In genomic region chr4:186728631-186729271, GRCh38 we compare ENCODE assay signal across 14 cellular contexts. TPM values are rescaled to one million over a fixed set of nuclear protein-coding genes. Genes with fewer than 3 reads are reported as not detected.
DNase-seq lines count a peak whose midpoint lies in the region; ATAC-seq, FAIRE-seq and TF ChIP-seq lines count a peak whose summit lies in the region.
"Had no signal": no experiment of that assay in that cellular context is flagged by ENCODE, and none has a peak within 500 bp of the region (broad histone marks: within the 10 kb centered on the region; RNA-seq: fewer than 3 reads in every experiment).

No MANE protein-coding gene starts in this region.

- CTCF ChIA-PET in H1 (lab: Charles Lee; ENCODE audit: partially characterized antibody) = interaction anchor here (0.6 to 1.4 kb wide), 3 partner anchors 9 to 1583 kb away, joined by 3 to 4 read pairs (median 3); no protein-coding TSS in a partner anchor

- peaks cover 11% of the 10 kb centered on the region for H3K23me2 ChIP-seq in H1 (ENCODE audit: low read depth, low read length)

- H3K9me3 ChIP-seq in H1 (ENCODE audit: insufficient read depth in 2 of 2, low read depth in 1 of 2, low read length in 1 of 2) (no peaks in the 10 kb centered on the region), endodermal cell (ENCODE audit: control insufficient read depth, low read length) (no peaks in the 10 kb centered on the region)
- H3K9me3 ChIP-seq: lower lobe of right lung had no signal

- no peaks in the 10 kb centered on the region for H3K79me2 ChIP-seq in H1 (ENCODE audit: control insufficient read depth in 1 of 2, insufficient read depth in 2 of 2, low read length in 2 of 2)
- H3K79me2 ChIP-seq: parathyroid adenoma had no signal

- TF ChIP-seq RAD21 in H1 (IDR thresholded peaks at IDR 0.05 in 1 of 2, conservative IDR thresholded peaks at IDR 0.05 in 1 of 2; ENCODE audit: low read depth in 2 of 2, low read length in 2 of 2) = no peak

- H4K20me1 ChIP-seq in H1 (replicated peaks in 1 of 2; ENCODE audit: control insufficient read depth in 1 of 2, insufficient read depth in 2 of 2, low read length in 2 of 2) = no peaks in the 10 kb centered on the region

- H3K4me1 Mint-ChIP-seq in natural killer cell treated with Interleukin-12 subunit alpha and Interleukin-12 subunit beta and Interleukin-15 and Interleukin-18, amount 100 ng/mL, for 72 hours (ENCODE audit: low read depth in 2 of 2) = peaks cover 0 to 5% of the 10 kb centered on the region in 2 donors
- H3K4me1 Mint-ChIP-seq in endodermal cell = peaks cover 21% of the 10 kb centered on the region

- H3K79me1 ChIP-seq in H1 (ENCODE audit: low read depth, low read length) = no peaks in the 10 kb centered on the region

- TF ChIP-seq CTCF in H1 (IDR thresholded peaks at IDR 0.05; ENCODE audit: control extremely low read depth in 1 of 3, insufficient read depth in 1 of 3, low read depth in 1 of 3, low read length in 3 of 3) (no peak), endodermal cell (conservative IDR thresholded peaks at IDR 0.05) (no peak)

- TF ChIP-seq POLR2A in H1 (IDR thresholded peaks at IDR 0.05; ENCODE audit: control extremely low read depth in 1 of 2, low read depth in 2 of 2, low read length in 2 of 2) = no peak

- no peak for TF ChIP-seq EP300 in H1 (IDR thresholded peaks at IDR 0.05; ENCODE audit: borderline replicate concordance in 1 of 2, low read depth in 2 of 2, low read length in 2 of 2)

- H3K4me3 ChIP-seq in H1 (ENCODE audit: extremely low read depth in 1 of 4, insufficient read depth in 2 of 4, low read depth in 3 of 4, low read length in 4 of 4) = no peak overlapping the region
- no peak overlapping the region for H3K4me3 ChIP-seq in endodermal cell (ENCODE audit: low read length)
- H3K4me3 ChIP-seq: lower lobe of right lung had no signal

- no peak overlapping the region for H2BK20ac ChIP-seq in H1 (ENCODE audit: low read length)

- H3K36me3 Mint-ChIP-seq in natural killer cell treated with Interleukin-12 subunit alpha and Interleukin-12 subunit beta and Interleukin-15 and Interleukin-18, amount 100 ng/mL, for 72 hours = no peaks in the 10 kb centered on the region
- H3K36me3 Mint-ChIP-seq in endodermal cell (ENCODE audit: low read depth) = no peaks in the 10 kb centered on the region

- DNase-seq in AG08395 (ENCODE audit: low spot score) (peak; percentile 42), LHCN-M2 (ENCODE audit: low read depth) (peak; percentile 21), H1 (ENCODE audit: low read depth in 1 of 2, low spot score in 2 of 2) (no peak), mucosa of gallbladder (ENCODE audit: low spot score) (peak; percentile 21), cerebellum (ENCODE audit: low spot score) (no peak), endodermal cell (no peak)
- no peak for DNase-seq in natural killer cell treated with Interleukin-12 subunit alpha and Interleukin-12 subunit beta and Interleukin-15 and Interleukin-18, amount 100 ng/mL, for 72 hours (ENCODE audit: low spot score)
- DNase-seq: activated T-cell treated with anti-CD3 and anti-CD28 coated beads, Interleukin-2, amount 50 U/mL, for 4 hours; DMS79 treated with DMSO at 0.1 percent for 48 hours; lower lobe of right lung; trophoblast cell had no signal

- H4K8ac ChIP-seq in H1 (ENCODE audit: extremely low read depth, insufficient read depth, low read length) = no peak overlapping the region

- 63% methylated on average over 4 of the region's 4 CpGs; no CpG with 5 or more reads in 1 of the 2 experiments for WGBS in H1 (ENCODE audit: extremely low coverage in 1 of 2, insufficient coverage in 1 of 2, insufficient read length in 1 of 2, insufficient replicate concordance in 2 of 2, low coverage in 1 of 2, low lambda C conversion rate in 2 of 2, missing lambda C conversion rate in 1 of 2), 2 experiments
- 45 to 49% methylated on average over 4 of the region's 4 CpGs for WGBS in endodermal cell (ENCODE audit: insufficient coverage in 1 of 2, insufficient read length in 1 of 2), 2 experiments

- H3K27ac Mint-ChIP-seq in natural killer cell treated with Interleukin-12 subunit alpha and Interleukin-12 subunit beta and Interleukin-15 and Interleukin-18, amount 100 ng/mL, for 72 hours = no peak overlapping the region
- no peak overlapping the region for H3K27ac Mint-ChIP-seq in endodermal cell

- H2BK120ac ChIP-seq in H1 (replicated peaks; ENCODE audit: low read depth, low read length) = no peak overlapping the region

- ATAC-seq in natural killer cell treated with Interleukin-12 subunit alpha and Interleukin-12 subunit beta and Interleukin-15 and Interleukin-18, amount 100 ng/mL, for 72 hours = no peak
- no peak for ATAC-seq in HG03460 (IDR thresholded peaks at IDR 0.05; ENCODE audit: unreplicated experiment)
- ATAC-seq: activated T-cell treated with anti-CD3 and anti-CD28 coated beads, Interleukin-2, amount 50 U/mL, for 4 hours; lower lobe of right lung had no signal

- H4K5ac ChIP-seq in H1 (ENCODE audit: insufficient read length, low read depth, low read length) = no peak overlapping the region

- H2AFZ ChIP-seq in H1 (ENCODE audit: low read length) = no peak overlapping the region
- H2AFZ ChIP-seq: parathyroid adenoma had no signal

- peaks cover 18 to 20% of the 10 kb centered on the region in 2 donors for H3K27me3 Mint-ChIP-seq in natural killer cell treated with Interleukin-12 subunit alpha and Interleukin-12 subunit beta and Interleukin-15 and Interleukin-18, amount 100 ng/mL, for 72 hours
- peaks cover 40% of the 10 kb centered on the region for H3K27me3 Mint-ChIP-seq in endodermal cell (ENCODE audit: insufficient read depth)

- H2BK12ac ChIP-seq in H1 (ENCODE audit: low read depth, low read length) = no peak overlapping the region

- no peaks in the 10 kb centered on the region for H3K9me3 Mint-ChIP-seq in natural killer cell treated with Interleukin-12 subunit alpha and Interleukin-12 subunit beta and Interleukin-15 and Interleukin-18, amount 100 ng/mL, for 72 hours
- H3K9me3 Mint-ChIP-seq in endodermal cell = no peaks in the 10 kb centered on the region

- H3K27me3 ChIP-seq in H1 (replicated peaks in 1 of 4; ENCODE audit: control insufficient read depth in 3 of 4, extremely low read depth in 1 of 4, insufficient read depth in 3 of 4, low read length in 3 of 4) = peaks cover 0 to 8% (median 0%) of the 10 kb centered on the region in 4 experiments; a peak in 2 of 7 replicates
- no peaks in the 10 kb centered on the region for H3K27me3 ChIP-seq in endodermal cell (ENCODE audit: control insufficient read depth, insufficient read depth, low read length, poor library complexity, severe bottlenecking)

- H2AK5ac ChIP-seq in H1 (ENCODE audit: low read depth, low read length) = no peak overlapping the region; the same call in 1 of the 2 replicates

- no peak overlapping the region for H3K23ac ChIP-seq in H1 (ENCODE audit: insufficient read length)

- no peak overlapping the region for H3K27ac ChIP-seq in H1 (ENCODE audit: low read depth, low read length)
- no peak overlapping the region for H3K27ac ChIP-seq in endodermal cell (ENCODE audit: low read depth, low read length)
- H3K27ac ChIP-seq: lower lobe of right lung, parathyroid adenoma had no signal

- peak overlapping the region; percentile 0 to 97; a peak in 2 of 4 replicates for H3K4me2 ChIP-seq in H1 (ENCODE audit: insufficient read depth in 1 of 2, low read depth in 2 of 2, low read length in 2 of 2)

- H3K4me1 ChIP-seq in H1 (replicated peaks in 1 of 4; ENCODE audit: control insufficient read depth in 3 of 4, insufficient read depth in 4 of 4, low read length in 3 of 4) (peaks cover 2 to 6% (median 4%) of the 10 kb centered on the region in 4 experiments; a peak in 4 of 7 replicates), endodermal cell (ENCODE audit: control insufficient read depth, insufficient read depth, low read length) (peaks cover 6% of the 10 kb centered on the region)
- H3K4me1 ChIP-seq: parathyroid adenoma had no signal

- no peak overlapping the region; the same call in 1 of the 2 replicates for H2BK5ac ChIP-seq in H1 (ENCODE audit: low read depth, low read length)

- POLR2A ChIA-PET in H1 (lab: Charles Lee; ENCODE audit: partially characterized antibody) = no interaction called here

- H3K18ac ChIP-seq in H1 (ENCODE audit: extremely low read depth, low read length) = no peak overlapping the region

- no peak overlapping the region for H4K91ac ChIP-seq in H1 (replicated peaks; ENCODE audit: insufficient read length, low read length)

- H3K56ac ChIP-seq in H1 (replicated peaks; ENCODE audit: insufficient read length, low read depth, low read length) = no peak overlapping the region

- no peak overlapping the region for H2BK15ac ChIP-seq in H1 (ENCODE audit: low read length)

- no peaks in the 10 kb centered on the region for H3K36me3 ChIP-seq in H1 (ENCODE audit: control insufficient read depth in 2 of 4, insufficient read depth in 4 of 4, low read length in 3 of 4)
- no peaks in the 10 kb centered on the region for H3K36me3 ChIP-seq in endodermal cell (ENCODE audit: control insufficient read depth, insufficient read depth, low read length)
- H3K36me3 ChIP-seq: lower lobe of right lung had no signal

- H3K4ac ChIP-seq in H1 (replicated peaks; ENCODE audit: insufficient read length, low read depth, low read length) = no peak overlapping the region

- H3K9ac ChIP-seq in H1 (replicated peaks in 1 of 4; ENCODE audit: extremely low read depth in 1 of 4, low read depth in 3 of 4, low read length in 3 of 4) (no peak overlapping the region), endodermal cell (ENCODE audit: extremely low read depth, low read length, poor library complexity, severe bottlenecking) (no peak overlapping the region)
- H3K9ac ChIP-seq: parathyroid adenoma had no signal

- H3K4me3 Mint-ChIP-seq in natural killer cell treated with Interleukin-12 subunit alpha and Interleukin-12 subunit beta and Interleukin-15 and Interleukin-18, amount 100 ng/mL, for 72 hours = no peak overlapping the region
- no peak overlapping the region for H3K4me3 Mint-ChIP-seq in endodermal cell
- H3K4me3 Mint-ChIP-seq: activated T-cell treated with anti-CD3 and anti-CD28 coated beads, Interleukin-2, amount 50 U/mL, for 4 hours had no signal

- H3K14ac ChIP-seq in H1 (ENCODE audit: insufficient read length) = no peak overlapping the region

- FAIRE-seq in H1 (lab: Jason Lieb, UNC) = no peak
- FAIRE-seq: endometrium had no signal

RNA-seq across cellular contexts. Expression of gene FAT1, which starts 5.1 kb away (rescaled TPM):
- total RNA-seq in LHCN-M2 (2014; rRNA removed) (269 and 277 TPM in 2 replicates), mucosa of gallbladder (172 TPM), cerebellum (85.3 TPM), endodermal cell (10 to 100 TPM; 66.6 to 77.8 TPM)
- 114 TPM for polyA plus RNA-seq in LHCN-M2 (2012)
- total RNA-seq in H1 (2021; fragmentation: NEBNext Ultra II Directional; extraction: Animal tissue kit (Norgen Biotek cat#: 25700)) = 137 and 144 TPM in 2 replicates
- polyA plus RNA-seq in H1 (2011; rRNA removed) = 84.0 and 94.4 TPM in 2 replicates
- 74.4 TPM for polyA plus RNA-seq in H1 (2011; cell fraction: cytosol; rRNA removed)
- 371 TPM for polyA plus RNA-seq in H1 (2011; cell fraction: nucleus; rRNA removed)
- polyA plus RNA-seq in H1 (2012, experiment 1 of 2) = 73.7 to 125 TPM (median 95.6 TPM) in 4 replicates
- 10.8 TPM for polyA plus RNA-seq in H1 (2012, experiment 2 of 2)
- polyA plus RNA-seq in H1 (2013, experiment 1 of 2) = 93.1 TPM
- polyA plus RNA-seq in H1 (2013, experiment 2 of 2) = 69.3 TPM
- 977 and 1,176 TPM in 2 replicates for polyA minus RNA-seq in H1 (2011; rRNA and poly(A)+ RNA removed)
- polyA minus RNA-seq in H1 (2011; cell fraction: cytosol; rRNA and poly(A)+ RNA removed) = 243 TPM
- 409 TPM for polyA minus RNA-seq in H1 (2011; cell fraction: nucleus; rRNA and poly(A)+ RNA removed)
- total RNA-seq in natural killer cell treated with Interleukin-12 subunit alpha and Interleukin-12 subunit beta and Interleukin-15 and Interleukin-18, amount 100 ng/mL, for 72 hours = not detected
- polyA plus RNA-seq in endodermal cell (2013, experiment 1 of 2) = 68.7 TPM
- 67.9 TPM for polyA plus RNA-seq in endodermal cell (2013, experiment 2 of 2)

Comparison
In these comparisons a context has a peak if more than half of its experiments do, and no peak if none do; other contexts are left out.
1. DNase-seq: peak in AG08395 (single experiment), LHCN-M2 (single experiment) and mucosa of gallbladder (single experiment); none in H1 (0 of 2), natural killer cell treated with Interleukin-12 subunit alpha and Interleukin-12 subunit beta and Interleukin-15 and Interleukin-18, amount 100 ng/mL, for 72 hours (single experiment), cerebellum (single experiment) and endodermal cell (single experiment).
2. RNA of gene FAT1, which starts 5.1 kb away (total RNA-seq): 269 to 277 TPM in LHCN-M2, 172 TPM in mucosa of gallbladder (single experiment), 137 to 144 TPM in H1, 85.3 TPM in cerebellum (single experiment) and 66.6 to 77.8 TPM in endodermal cell; not detected in natural killer cell treated with Interleukin-12 subunit alpha and Interleukin-12 subunit beta and Interleukin-15 and Interleukin-18, amount 100 ng/mL, for 72 hours; every median in the first group is over 10 times any median in the second.